Comparison of ENCODE assay signal across 8 cellular contexts in genomic region chr15:100349321-100349695, GRCh38. TPM values are rescaled to one million over a fixed set of nuclear protein-coding genes. Genes with fewer than 3 reads are reported as not detected.
DNase-seq lines count a peak whose midpoint lies in the region; ATAC-seq and TF ChIP-seq lines count a peak whose summit lies in the region.

No MANE protein-coding gene starts in this region.

- H3K9me3 ChIP-seq in Karpas-422 (ENCODE audit: low read length) (no peaks in the 10 kb centered on the region), duodenal mucosa (ENCODE audit: control insufficient read depth in 1 of 2, low read length in 2 of 2) (no peaks in the 10 kb centered on the region)

- H3K9ac ChIP-seq in Karpas-422 (ENCODE audit: low read length) (peak overlapping the region; percentile 85; the same call in 1 of the 2 replicates), duodenal mucosa (ENCODE audit: low read depth in 1 of 2, low read length in 2 of 2) (peak overlapping the region in 1 of 2 donors; percentile 88)

- H3K4me1 ChIP-seq in Karpas-422 (ENCODE audit: low read length) (peaks cover 3% of the 10 kb centered on the region; the same call in 1 of the 2 replicates), duodenal mucosa (ENCODE audit: control insufficient read depth in 1 of 2, insufficient read depth in 2 of 2, low read length in 2 of 2) (peaks cover 3 to 9% of the 10 kb centered on the region in 2 donors)

- peaks cover 5% of the 10 kb centered on the region for H3K9me3 Mint-ChIP-seq in nephron progenitor cell

- H3K36me3 ChIP-seq in Karpas-422 (ENCODE audit: insufficient read depth, low read length): no peaks in the 10 kb centered on the region
- H3K36me3 ChIP-seq in duodenal mucosa (ENCODE audit: control insufficient read depth in 1 of 2, insufficient read depth in 2 of 2, low read length in 2 of 2): no peaks in the 10 kb centered on the region

- no peak overlapping the region for H3K27ac ChIP-seq in Karpas-422 (ENCODE audit: low read length)
- no peak overlapping the region for H3K27ac ChIP-seq in duodenal mucosa (ENCODE audit: low read depth, low read length)

- no peaks in the 10 kb centered on the region for H3K27me3 ChIP-seq in Karpas-422 (ENCODE audit: low read length)
- peaks cover 0 to 2% of the 10 kb centered on the region in 2 donors for H3K27me3 ChIP-seq in duodenal mucosa (ENCODE audit: control insufficient read depth in 1 of 2, insufficient read depth in 2 of 2, low read length in 2 of 2)

- H3K4me2 ChIP-seq in Karpas-422 (ENCODE audit: low read depth, low read length, poor library complexity, severe bottlenecking): no peak overlapping the region

- TF ChIP-seq CTCF in AG10803 (conservative IDR thresholded peaks at IDR 0.05; ENCODE audit: low read length) (no peak), nephron progenitor cell (IDR thresholded peaks at IDR 0.05) (no peak)

- H2AFZ ChIP-seq in Karpas-422 (ENCODE audit: low read length): no peak overlapping the region; the same call in 1 of the 2 replicates

- DNase-seq in AG10803 (ENCODE audit: low read depth) (no peak), Karpas-422 (no peak), nephron progenitor cell (no peak), hippocampal formation (lab: John Stamatoyannopoulos, UW) (no peak), HuH-7 (ENCODE audit: low spot score) (no peak), SKM-1 treated with dmso at 0.1 percent for 144 hours (lab: John Stamatoyannopoulos, UW; ENCODE audit: unreplicated experiment) (no peak)

- no peaks in the 10 kb centered on the region for H3K36me3 Mint-ChIP-seq in nephron progenitor cell (ENCODE audit: low read depth)

- H3K4me3 ChIP-seq in AG10803 (ENCODE audit: low read length) (peak overlapping the region; percentile 70), Karpas-422 (ENCODE audit: low read length) (peak overlapping the region; percentile 81; the same call in 1 of the 2 replicates), duodenal mucosa (ENCODE audit: low read depth in 1 of 2, low read length in 2 of 2) (peak overlapping the region; percentile 89 to 91)

- no peaks in the 10 kb centered on the region for H3K9me2 ChIP-seq in Karpas-422 (replicated peaks; ENCODE audit: insufficient read depth, low read length)

- no peak overlapping the region for H3K27ac Mint-ChIP-seq in nephron progenitor cell

- H3K79me2 ChIP-seq in Karpas-422 (ENCODE audit: low read length): no peaks in the 10 kb centered on the region

- H4K20me1 ChIP-seq in Karpas-422 (ENCODE audit: insufficient read depth, low read depth, low read length): no peaks in the 10 kb centered on the region

- peaks cover 46% of the 10 kb centered on the region for H3K27me3 Mint-ChIP-seq in nephron progenitor cell (ENCODE audit: low read depth, poor library complexity)

- no peak for ATAC-seq in GM21723 (IDR thresholded peaks at IDR 0.05; ENCODE audit: unreplicated experiment)

- H3K4me1 Mint-ChIP-seq in nephron progenitor cell: peaks cover 6% of the 10 kb centered on the region

- peak overlapping the region; percentile 90 for H3K4me3 Mint-ChIP-seq in nephron progenitor cell

RNA-seq across cellular contexts. Expression of gene ADAMTS17, which starts 7.5 kb away (rescaled TPM):
- total RNA-seq in Karpas-422 (2014; rRNA removed; shearing (Covaris generic); ENCODE audit: low replicate concordance): not detected in 2 replicates
